ENCODE assay signal across 8 cellular contexts in the genomic region with DNA sequence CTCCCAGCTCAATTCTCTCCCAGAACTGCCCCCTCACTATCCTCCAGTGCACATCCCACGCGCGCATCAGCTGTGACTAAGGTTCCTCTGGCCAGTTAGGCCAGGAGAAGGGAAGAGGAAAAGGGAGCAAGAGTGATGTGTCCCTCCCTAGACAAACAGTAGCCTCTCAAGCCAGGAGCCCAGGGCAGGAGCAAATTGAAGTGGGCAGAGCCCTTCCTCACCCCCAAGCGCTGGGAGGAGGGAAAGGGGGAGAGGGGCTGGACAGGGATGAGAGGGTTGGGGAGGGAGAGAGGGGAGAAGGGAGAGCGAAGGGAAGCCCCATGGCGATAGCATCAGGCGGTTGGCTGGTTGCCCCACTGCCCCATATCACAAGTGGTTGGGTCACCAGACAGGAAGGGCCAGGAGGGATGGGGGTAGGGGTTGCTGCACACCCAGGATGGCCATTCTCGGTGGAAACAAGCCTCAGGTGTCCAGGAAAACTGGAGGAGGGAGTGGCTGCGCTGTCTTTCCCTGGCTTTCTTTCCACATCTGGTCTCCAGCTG. TPM values are rescaled to one million over a fixed set of nuclear protein-coding genes. Genes with fewer than 3 reads are reported as not detected.
DNase-seq lines count a peak whose midpoint lies in the region; ATAC-seq, FAIRE-seq and TF ChIP-seq lines count a peak whose summit lies in the region.

No MANE protein-coding gene starts in this region.

- H3K36me3 ChIP-seq in astrocyte (ENCODE audit: insufficient read depth, low read length) (peaks cover 29% of the 10 kb centered on the region), smooth muscle cell (ENCODE audit: low read depth) (peaks cover 3% of the 10 kb centered on the region)

- H3K4me3 Mint-ChIP-seq in astrocyte (ENCODE audit: unreplicated experiment) (peak overlapping the region; percentile 93), immature natural killer cell (peak overlapping the region; percentile 80 to 88 (median 86))

- H3K4me1 Mint-ChIP-seq in astrocyte (ENCODE audit: low read depth, unreplicated experiment) (peaks cover 32% of the 10 kb centered on the region), immature natural killer cell (peaks cover 61 to 70% of the 10 kb centered on the region in 2 donors)

- TF ChIP-seq CTCF in C4-2B (conservative IDR thresholded peaks at IDR 0.05) (no peak), astrocyte (IDR thresholded peaks at IDR 0.05; ENCODE audit: insufficient read depth, low read depth, low read length) (no peak), smooth muscle cell (IDR thresholded peaks at IDR 0.05; ENCODE audit: borderline replicate concordance, insufficient read depth, poor library complexity, severe bottlenecking) (no peak)

- ATAC-seq in HG03280 (IDR thresholded peaks at IDR 0.05; ENCODE audit: unreplicated experiment): no peak
- no peak for ATAC-seq in GM19467 (IDR thresholded peaks at IDR 0.05; ENCODE audit: unreplicated experiment)

- TF ChIP-seq POLR2A in GM12892 (IDR thresholded peaks at IDR 0.05; ENCODE audit: low read depth, low read length): no peak

- peaks cover 61% of the 10 kb centered on the region for H4K20me1 ChIP-seq in astrocyte (ENCODE audit: insufficient read depth, low read length)
- H4K20me1 ChIP-seq in smooth muscle cell (ENCODE audit: low read depth): peaks cover 55% of the 10 kb centered on the region

- WGBS in smooth muscle cell (ENCODE audit: low lambda C conversion rate): 5% methylated on average over 6 of the region's 9 CpGs

- H2AFZ ChIP-seq in astrocyte (ENCODE audit: low read depth, low read length) (no peak overlapping the region), smooth muscle cell (ENCODE audit: low read depth) (no peak overlapping the region)

- H3K36me3 Mint-ChIP-seq in astrocyte (ENCODE audit: low read depth, unreplicated experiment): peaks cover 21% of the 10 kb centered on the region
- H3K36me3 Mint-ChIP-seq in immature natural killer cell: peaks cover 0 to 18% (median 4%) of the 10 kb centered on the region in 3 donors

- peak overlapping the region; percentile 96 for H3K27ac Mint-ChIP-seq in astrocyte (ENCODE audit: unreplicated experiment)
- H3K27ac Mint-ChIP-seq in immature natural killer cell: peak overlapping the region; percentile 83 to 92 (median 88)

- peaks cover 48% of the 10 kb centered on the region for H3F3A ChIP-seq in smooth muscle cell (ENCODE audit: low read depth)

- DNase-seq in Jurkat, Clone E6-1 (ENCODE audit: low read depth, low spot score): no peak
- no peak for DNase-seq in astrocyte (ENCODE audit: low read depth)
- DNase-seq in immature natural killer cell: no peak
- DNase-seq in smooth muscle cell (lab: John Stamatoyannopoulos, UW; ENCODE audit: unreplicated experiment): no peak
- DNase-seq in GM12892 (ENCODE audit: insufficient read length): no peak

- peak overlapping the region; percentile 91 for H3K27ac ChIP-seq in C4-2B
- H3K27ac ChIP-seq in astrocyte (ENCODE audit: low read depth, low read length): peak overlapping the region; percentile 99
- peak overlapping the region; percentile 98 for H3K27ac ChIP-seq in smooth muscle cell (ENCODE audit: low read depth)

- H3K9me3 Mint-ChIP-seq in astrocyte (ENCODE audit: unreplicated experiment) (no peaks in the 10 kb centered on the region), immature natural killer cell (no peaks in the 10 kb centered on the region)

- H3K79me2 ChIP-seq in astrocyte (ENCODE audit: insufficient read depth, low read length): peaks cover 61% of the 10 kb centered on the region
- H3K79me2 ChIP-seq in smooth muscle cell (ENCODE audit: low read depth): peaks cover 46% of the 10 kb centered on the region

- H3K4me1 ChIP-seq in astrocyte (ENCODE audit: insufficient read depth, low read length): peaks cover 35% of the 10 kb centered on the region
- peaks cover 17% of the 10 kb centered on the region for H3K4me1 ChIP-seq in smooth muscle cell (ENCODE audit: low read depth)

- H3K27me3 Mint-ChIP-seq in astrocyte (ENCODE audit: low read depth, unreplicated experiment): no peaks in the 10 kb centered on the region
- H3K27me3 Mint-ChIP-seq in immature natural killer cell (ENCODE audit: low read depth in 3 of 3): peaks cover 0 to 12% (median 5%) of the 10 kb centered on the region in 3 donors

- no peaks in the 10 kb centered on the region for H3K27me3 ChIP-seq in astrocyte (ENCODE audit: insufficient read depth, low read length)
- H3K27me3 ChIP-seq in smooth muscle cell (ENCODE audit: low read depth): no peaks in the 10 kb centered on the region

- H3K9me3 ChIP-seq in astrocyte (ENCODE audit: insufficient read depth, low read depth, low read length) (no peaks in the 10 kb centered on the region), smooth muscle cell (replicated peaks; ENCODE audit: low read depth) (no peaks in the 10 kb centered on the region)

- peak overlapping the region; percentile 86 for H3K4me3 ChIP-seq in Jurkat, Clone E6-1 (ENCODE audit: low read length)
- H3K4me3 ChIP-seq in astrocyte (ENCODE audit: insufficient read depth, low read depth, low read length): peak overlapping the region; percentile 98
- peak overlapping the region; percentile 97 for H3K4me3 ChIP-seq in smooth muscle cell

- H3K4me2 ChIP-seq in astrocyte (ENCODE audit: low read length) (peak overlapping the region; percentile 99), smooth muscle cell (peak overlapping the region; percentile 93)

- FAIRE-seq in astrocyte (lab: Jason Lieb, UNC): no peak
- no peak for FAIRE-seq in GM12892 (lab: Jason Lieb, UNC)

- H3K9ac ChIP-seq in astrocyte (ENCODE audit: low read length) (peak overlapping the region; percentile 94), smooth muscle cell (ENCODE audit: low read depth) (peak overlapping the region; percentile 94)

RNA-seq across cellular contexts. Expression of a gene that starts 1.1 kb away (rescaled TPM):
- 177 TPM for polyA plus RNA-seq in Jurkat, Clone E6-1 (2012; ENCODE audit: insufficient read depth, insufficient read length)
- total RNA-seq in astrocyte (965 and 1,014 TPM in 2 replicates), smooth muscle cell (1,095 and 1,107 TPM in 2 replicates)
- polyA plus RNA-seq in immature natural killer cell (1,000 to 10,000 TPM; 1,258 to 1,754 (median 1,754) TPM), smooth muscle cell (2,224 and 2,317 TPM in 2 replicates)
- 131 TPM for polyA plus RNA-seq in GM12892 (2012; ENCODE audit: missing spikeins)

RNA-seq across cellular contexts. Expression of a gene that starts 7.5 kb away (rescaled TPM):
- polyA plus RNA-seq in Jurkat, Clone E6-1 (2012; ENCODE audit: insufficient read depth, insufficient read length): 4.6 TPM
- total RNA-seq in astrocyte (1.4 and 2.1 TPM in 2 replicates), smooth muscle cell (3.0 TPM in 1 of 2 replicates, not detected in the other)
- polyA plus RNA-seq in immature natural killer cell (1 to 10 TPM in 1 of 3 donors, not detected in 2; 2.8 TPM), smooth muscle cell (3.7 and 9.2 TPM in 2 replicates)
- polyA plus RNA-seq in GM12892 (2012; ENCODE audit: missing spikeins): 3.9 TPM

RNA-seq across cellular contexts. Expression of a gene that starts 11.9 kb away (rescaled TPM):
- 218 TPM for polyA plus RNA-seq in Jurkat, Clone E6-1 (2012; ENCODE audit: insufficient read depth, insufficient read length)
- total RNA-seq in astrocyte (49.2 and 51.0 TPM in 2 replicates), smooth muscle cell (107 and 146 TPM in 2 replicates)
- polyA plus RNA-seq in immature natural killer cell (100 to 1,000 TPM; 108 to 198 (median 127) TPM), smooth muscle cell (142 and 150 TPM in 2 replicates)
- 87.6 TPM for polyA plus RNA-seq in GM12892 (2012; ENCODE audit: missing spikeins)

RNA-seq across cellular contexts. Expression of a gene that starts 15.2 kb away (rescaled TPM):
- polyA plus RNA-seq in Jurkat, Clone E6-1 (2012; ENCODE audit: insufficient read depth, insufficient read length): 9.4 TPM
- total RNA-seq in astrocyte (25.3 and 28.9 TPM in 2 replicates), smooth muscle cell (2.8 and 3.5 TPM in 2 replicates)
- polyA plus RNA-seq in immature natural killer cell (1 to 10 TPM in 1 of 3 donors, under 1 TPM in 2; 0.16 to 1.7 (median 0.64) TPM), smooth muscle cell (2.3 and 2.6 TPM in 2 replicates)
- 3.0 TPM for polyA plus RNA-seq in GM12892 (2012; ENCODE audit: missing spikeins)

RNA-seq across cellular contexts. Expression of a gene that starts 20.0 kb away (rescaled TPM):
- polyA plus RNA-seq in Jurkat, Clone E6-1 (2012; ENCODE audit: insufficient read depth, insufficient read length): 6.4 TPM
- 20.4 and 26.5 TPM in 2 replicates for total RNA-seq in astrocyte
- polyA plus RNA-seq in immature natural killer cell: under 1 TPM in 1 of 3 donors, not detected in 2; 0.31 TPM
- 0.90 and 1.3 TPM in 2 replicates for total RNA-seq in smooth muscle cell
- 1.1 and 1.6 TPM in 2 replicates for polyA plus RNA-seq in smooth muscle cell
- polyA plus RNA-seq in GM12892 (2012; ENCODE audit: missing spikeins): 2.2 TPM
